ENCODE assay signal across 1 cellular context in genomic region chr9:21552244-21552825, GRCh38.
TF ChIP-seq lines count a peak whose summit lies in the region.

No MANE protein-coding gene starts in this region.

TF ChIP-seq in endothelial cell of umbilical vein, 7 proteins besides CTCF, POLR2A, EP300 and RAD21 (continued from another document):
- TF ChIP-seq MYC (IDR thresholded peaks at IDR 0.05; ENCODE audit: low read depth, low read length) (no peak), JUN (IDR thresholded peaks at IDR 0.05; ENCODE audit: borderline replicate concordance, insufficient read depth, insufficient read length, low read depth) (no peak), FOS (IDR thresholded peaks at IDR 0.05; ENCODE audit: borderline replicate concordance, insufficient read depth, low read length) (no peak), POLR2AphosphoS5 (IDR thresholded peaks at IDR 0.05; ENCODE audit: insufficient read depth, low read depth, low read length) (no peak), GATA2 (IDR thresholded peaks at IDR 0.05; ENCODE audit: insufficient read depth, insufficient read length, low read depth, low read length) (no peak), MAX (IDR thresholded peaks at IDR 0.05; ENCODE audit: insufficient read depth, insufficient read length) (no peak)
